Comparison of ENCODE assay signal across 9 cellular contexts in genomic region chr12:104304261-104305004, GRCh38. TPM values are rescaled to one million over a fixed set of nuclear protein-coding genes. Genes with fewer than 3 reads are reported as not detected.
A peak's percentile ranks its signal among the peaks of the same experiment; 100 is the strongest.
DNase-seq lines count a peak whose midpoint lies in the region; ATAC-seq and TF ChIP-seq lines count a peak whose summit lies in the region.
"Had no signal": no experiment of that assay in that cellular context is flagged by ENCODE, and none has a peak within 500 bp of the region (broad histone marks: within the 10 kb centered on the region; RNA-seq: fewer than 3 reads in every experiment).

No MANE protein-coding gene starts in this region.

- peak overlapping the region; percentile 85 for H3K4me3 Mint-ChIP-seq in stimulated activated naive CD8-positive, alpha-beta T cell treated with anti-CD3 and anti-CD28 coated beads, Interleukin-15, Interleukin-2, amounts not matched to agents 100 ng/mL and 50 ng/mL, for 24 hours
- H3K4me3 Mint-ChIP-seq in naive B cell, result peak overlapping the region; percentile 86 to 99 (median 96)

- intact Hi-C loops in dorsolateral prefrontal cortex (cut with DNase I), result loop anchor here (5.0 to 10.0 kb wide), 3 partner anchors 87 to 370 kb away; partner anchors contain the start of genes HSP90B1 (in 1 of the 2), NFYB (in 1 of the 2) and TXNRD1 (in 1 of the 2)

- TF ChIP-seq CTCF in dorsolateral prefrontal cortex (IDR thresholded peaks at IDR 0.05 in 54 of 56, conservative IDR thresholded peaks at IDR 0.05 in 2 of 56; ENCODE audit: low read depth in 1 of 56, partially characterized antibody in 56 of 56), result no peak

- ATAC-seq in stimulated activated naive CD8-positive, alpha-beta T cell treated with anti-CD3 and anti-CD28 coated beads, Interleukin-15, Interleukin-2, amounts not matched to agents 100 U/mL and 50 U/mL, for 24 hours, result no peak
- ATAC-seq in naive B cell (ENCODE audit: low read depth in 2 of 2), result no peak
- ATAC-seq in GM21723 (IDR thresholded peaks at IDR 0.05; ENCODE audit: unreplicated experiment), result no peak

- peak overlapping the region; percentile 92 for H3K27ac Mint-ChIP-seq in stimulated activated naive CD8-positive, alpha-beta T cell treated with anti-CD3 and anti-CD28 coated beads, Interleukin-15, Interleukin-2, amounts not matched to agents 100 ng/mL and 50 ng/mL, for 24 hours
- H3K27ac Mint-ChIP-seq in naive B cell, result peak overlapping the region in 5 of 6 donors; percentile 59 to 98 (median 96)

- H3K9me3 Mint-ChIP-seq in stimulated activated naive CD8-positive, alpha-beta T cell treated with anti-CD3 and anti-CD28 coated beads, Interleukin-15, Interleukin-2, amounts not matched to agents 100 ng/mL and 50 ng/mL, for 24 hours, result no peaks in the 10 kb centered on the region
- no peaks in the 10 kb centered on the region for H3K9me3 Mint-ChIP-seq in naive B cell

- peaks cover 57% of the 10 kb centered on the region for H3K4me1 Mint-ChIP-seq in stimulated activated naive CD8-positive, alpha-beta T cell treated with anti-CD3 and anti-CD28 coated beads, Interleukin-15, Interleukin-2, amounts not matched to agents 100 ng/mL and 50 ng/mL, for 24 hours (ENCODE audit: low read depth)
- peaks cover 24 to 52% (median 25%) of the 10 kb centered on the region in 3 donors for H3K4me1 Mint-ChIP-seq in naive B cell

- no peaks in the 10 kb centered on the region for H3K27me3 Mint-ChIP-seq in stimulated activated naive CD8-positive, alpha-beta T cell treated with anti-CD3 and anti-CD28 coated beads, Interleukin-15, Interleukin-2, amounts not matched to agents 100 ng/mL and 50 ng/mL, for 24 hours
- no peaks in the 10 kb centered on the region for H3K27me3 Mint-ChIP-seq in naive B cell

- no peaks in the 10 kb centered on the region for H3K27me3 ChIP-seq in dorsolateral prefrontal cortex

- peak overlapping the region in 22 of 59 donors; percentile 36 to 86 (median 58) for H3K27ac ChIP-seq in dorsolateral prefrontal cortex

- peak overlapping the region in 58 of 59 donors; percentile 49 to 79 (median 66) for H3K4me3 ChIP-seq in dorsolateral prefrontal cortex

- DNase-seq in stimulated activated naive CD8-positive, alpha-beta T cell treated with anti-CD3 and anti-CD28 coated beads, Interleukin-15, Interleukin-2, amounts not matched to agents 100 U/mL and 50 U/mL, for 24 hours, result no peak
- DNase-seq in dorsolateral prefrontal cortex, result no peak
- no peak for DNase-seq in naive B cell
- no peak for DNase-seq in stimulated activated CD4-positive, alpha-beta T cell treated with anti-CD3 and anti-CD28 coated beads, Interleukin-12 subunit alpha, Interleukin-12 subunit beta, amount 100 ng/mL, for 4 hours
- no peak for DNase-seq in SHP77 treated with DMSO at 0.1 percent for 48 hours (lab: John Stamatoyannopoulos, UW)
- no peak for DNase-seq in germinal center (ENCODE audit: low spot score)
- DNase-seq: NCI-H146 had no signal

- peaks cover 57% of the 10 kb centered on the region for H3K36me3 Mint-ChIP-seq in stimulated activated naive CD8-positive, alpha-beta T cell treated with anti-CD3 and anti-CD28 coated beads, Interleukin-15, Interleukin-2, amounts not matched to agents 100 ng/mL and 50 ng/mL, for 24 hours (ENCODE audit: low read depth)
- H3K36me3 Mint-ChIP-seq in naive B cell, result no peaks in the 10 kb centered on the region

RNA-seq across cellular contexts. Expression of gene EID3, which starts 0.9 kb away (rescaled TPM):
- total RNA-seq in dorsolateral prefrontal cortex, result 1 to 10 TPM; 2.7 to 9.5 (median 5.7) TPM
- polyA plus RNA-seq in naive B cell (ENCODE audit: low read depth in 6 of 6), result 10 to 100 TPM in 5 of 6 donors, 1 to 10 TPM in 1; 6.3 to 16.9 (median 15.5) TPM
